In genomic region chr2:65675350-65675749, GRCh38 we compare ENCODE assay signal across 33 cellular contexts.
"Had no signal": no experiment of that assay in that cellular context is flagged by ENCODE, and none has a peak within 500 bp of the region (broad histone marks: within the 10 kb centered on the region; RNA-seq: fewer than 3 reads in every experiment).

No MANE protein-coding gene starts in this region.

- FAIRE-seq: bronchial epithelial cell had no signal

- H3K27ac Mint-ChIP-seq: activated CD4-positive, alpha-beta memory T cell treated with anti-CD3 and anti-CD28 coated beads for 36 hours; activated CD4-positive, alpha-beta T cell treated with anti-CD3 and anti-CD28 coated beads for 36 hours; activated CD4-positive, alpha-beta T cell treated with anti-CD3 and anti-CD28 coated beads, Interleukin-2, amount 10 ng/mL, durations not matched to agents 24 days and 14 days; activated CD8-positive, alpha-beta memory T cell treated with anti-CD3 and anti-CD28 coated beads, Interleukin-2, amount 10 ng/mL, durations not matched to agents 7 days and 5 days; activated CD8-positive, alpha-beta T cell treated with anti-CD3 and anti-CD28 coated beads, Interleukin-2, amount 10 ng/mL, durations not matched to agents 7 days and 5 days; activated naive CD4-positive, alpha-beta T cell treated with anti-CD3 and anti-CD28 coated beads for 36 hours; activated naive CD4-positive, alpha-beta T cell treated with anti-CD3 and anti-CD28 coated beads, Interleukin-2, amount 50 U/mL, for 24 hours; activated naive CD8-positive, alpha-beta T cell treated with anti-CD3 and anti-CD28 coated beads for 36 hours; activated naive CD8-positive, alpha-beta T cell treated with anti-CD3 and anti-CD28 coated beads, Interleukin-2, amount 50 U/mL, for 24 hours; activated T-helper 1 cell treated with anti-CD3 and anti-CD28 coated beads, Interleukin-12 subunit alpha, Interleukin-12 subunit beta, Interleukin-2, Interleukin-4 antibody, amounts not matched to agents 30 ng/mL and 10 ng/mL and 1 ng/mL, durations not matched to agents 14 hours and 24 hours and 36 hours; activated T-helper 2 cell treated with anti-CD3 and anti-CD28 coated beads, Interferon-gamma antibody, Interleukin-2, Interleukin-4, amounts not matched to agents 10 μg/mL and 5 μg/mL and 100 μg/mL, durations not matched to agents 14 hours and 24 hours and 36 hours; dendritic cell treated with granulocyte-macrophage colony-stimulating factor and Interleukin-4, amounts not matched to agents 40 ng/mL and 50 ng/mL, for 4 days; endodermal cell; T-helper 17 cell had no signal

- H3K9me3 ChIP-seq: adrenal gland had no signal

- H3K9me3 Mint-ChIP-seq: activated CD4-positive, alpha-beta T cell treated with anti-CD3 and anti-CD28 coated beads, Interleukin-2, amount 10 ng/mL, durations not matched to agents 24 days and 14 days; activated naive CD8-positive, alpha-beta T cell treated with anti-CD3 and anti-CD28 coated beads, Interleukin-2, amount 50 U/mL, for 24 hours had no signal

- H3K27me3 ChIP-seq: adrenal gland, brain microvascular endothelial cell, dorsolateral prefrontal cortex, foreskin keratinocyte had no signal

- H3K36me3 Mint-ChIP-seq: activated CD4-positive, alpha-beta memory T cell treated with anti-CD3 and anti-CD28 coated beads for 36 hours; activated CD8-positive, alpha-beta memory T cell treated with anti-CD3 and anti-CD28 coated beads, Interleukin-2, amount 10 ng/mL, durations not matched to agents 7 days and 5 days; activated naive CD4-positive, alpha-beta T cell treated with anti-CD3 and anti-CD28 coated beads, Interleukin-2, amount 50 U/mL, for 24 hours; activated naive CD8-positive, alpha-beta T cell treated with anti-CD3 and anti-CD28 coated beads for 36 hours had no signal

- DNase-seq: activated CD4-positive, alpha-beta memory T cell treated with anti-CD3 and anti-CD28 coated beads for 36 hours; activated CD4-positive, alpha-beta T cell treated with anti-CD3 and anti-CD28 coated beads for 36 hours; activated CD4-positive, alpha-beta T cell treated with anti-CD3 and anti-CD28 coated beads, Interleukin-2, amount 10 ng/mL, durations not matched to agents 24 days and 14 days; activated CD4-positive, CD25-positive, alpha-beta regulatory T cell; activated CD4-positive, CD25-positive, alpha-beta regulatory T cell treated with anti-CD3 and anti-CD28 coated beads, Interleukin-2, amount 50 U/mL, for 72 hours; activated CD8-positive, alpha-beta memory T cell treated with anti-CD3 and anti-CD28 coated beads, Interleukin-2, amount 10 ng/mL, durations not matched to agents 7 days and 5 days; activated CD8-positive, alpha-beta memory T cell treated with anti-CD3 and anti-CD28 coated beads, Interleukin-2, amount 50 U/mL, for 4 hours; activated CD8-positive, alpha-beta T cell treated with anti-CD3 and anti-CD28 coated beads, Interleukin-2, amount 10 ng/mL, durations not matched to agents 7 days and 5 days; activated effector memory CD4-positive, alpha-beta T cell treated with anti-CD3 and anti-CD28 coated beads, Interleukin-2, amount 50 U/mL, for 16 hours; activated naive CD4-positive, alpha-beta T cell treated with anti-CD3 and anti-CD28 coated beads for 36 hours; activated naive CD8-positive, alpha-beta T cell treated with anti-CD3 and anti-CD28 coated beads for 36 hours; activated naive CD8-positive, alpha-beta T cell treated with anti-CD3 and anti-CD28 coated beads, Interleukin-2, amount 50 U/mL, for 24 hours; activated T-cell treated with anti-CD3 and anti-CD28 coated beads, Interleukin-2, amount 50 U/mL, for 1 hour; activated T-cell treated with anti-CD3 and anti-CD28 coated beads, Interleukin-2, amount 50 U/mL, for 48 hours; adrenal gland; amygdala; aorta; brain microvascular endothelial cell; dorsolateral prefrontal cortex; effector memory CD4-positive, alpha-beta T cell; endodermal cell; foreskin keratinocyte; head of caudate nucleus; hippocampal formation; T-helper 17 cell had no signal

- H3K4me1 ChIP-seq: adrenal gland had no signal

- H3K36me3 ChIP-seq: adrenal gland, brain microvascular endothelial cell had no signal

- H3K4me3 ChIP-seq: adrenal gland, coronary artery, dorsolateral prefrontal cortex had no signal

- H3K4me3 Mint-ChIP-seq: activated CD4-positive, alpha-beta memory T cell treated with anti-CD3 and anti-CD28 coated beads for 36 hours; activated CD4-positive, alpha-beta T cell treated with anti-CD3 and anti-CD28 coated beads for 36 hours; activated CD4-positive, alpha-beta T cell treated with anti-CD3 and anti-CD28 coated beads, Interleukin-2, amount 10 ng/mL, durations not matched to agents 24 days and 14 days; activated CD8-positive, alpha-beta memory T cell treated with anti-CD3 and anti-CD28 coated beads, Interleukin-2, amount 10 ng/mL, durations not matched to agents 7 days and 5 days; activated CD8-positive, alpha-beta T cell treated with anti-CD3 and anti-CD28 coated beads, Interleukin-2, amount 10 ng/mL, durations not matched to agents 7 days and 5 days; activated naive CD4-positive, alpha-beta T cell treated with anti-CD3 and anti-CD28 coated beads for 36 hours; activated naive CD4-positive, alpha-beta T cell treated with anti-CD3 and anti-CD28 coated beads, Interleukin-2, amount 50 U/mL, for 24 hours; activated naive CD8-positive, alpha-beta T cell treated with anti-CD3 and anti-CD28 coated beads for 36 hours; activated naive CD8-positive, alpha-beta T cell treated with anti-CD3 and anti-CD28 coated beads, Interleukin-2, amount 50 U/mL, for 24 hours; activated T-helper 1 cell treated with anti-CD3 and anti-CD28 coated beads, Interleukin-12 subunit alpha, Interleukin-12 subunit beta, Interleukin-2, Interleukin-4 antibody, amounts not matched to agents 30 ng/mL and 10 ng/mL and 1 ng/mL, durations not matched to agents 14 hours and 24 hours and 36 hours; central memory CD8-positive, alpha-beta T cell; dendritic cell treated with granulocyte-macrophage colony-stimulating factor and Interleukin-4, amounts not matched to agents 40 ng/mL and 50 ng/mL, for 4 days; endodermal cell; T-helper 17 cell had no signal

- H3K4me1 Mint-ChIP-seq: activated CD4-positive, alpha-beta T cell treated with anti-CD3 and anti-CD28 coated beads for 36 hours; activated CD4-positive, alpha-beta T cell treated with anti-CD3 and anti-CD28 coated beads, Interleukin-2, amount 10 ng/mL, durations not matched to agents 24 days and 14 days; activated CD8-positive, alpha-beta memory T cell treated with anti-CD3 and anti-CD28 coated beads, Interleukin-2, amount 10 ng/mL, durations not matched to agents 7 days and 5 days; activated naive CD4-positive, alpha-beta T cell treated with anti-CD3 and anti-CD28 coated beads, Interleukin-2, amount 50 U/mL, for 24 hours; activated naive CD8-positive, alpha-beta T cell treated with anti-CD3 and anti-CD28 coated beads for 36 hours; activated naive CD8-positive, alpha-beta T cell treated with anti-CD3 and anti-CD28 coated beads, Interleukin-2, amount 50 U/mL, for 24 hours; central memory CD8-positive, alpha-beta T cell; T-helper 17 cell had no signal

- H3K27ac ChIP-seq: adrenal gland, brain microvascular endothelial cell, coronary artery, dorsolateral prefrontal cortex, foreskin keratinocyte had no signal

- ATAC-seq: activated CD4-positive, alpha-beta T cell treated with anti-CD3 and anti-CD28 coated beads for 36 hours; activated CD8-positive, alpha-beta memory T cell treated with anti-CD3 and anti-CD28 coated beads, Interleukin-2, amount 10 ng/mL, durations not matched to agents 7 days and 5 days; activated CD8-positive, alpha-beta T cell treated with anti-CD3 and anti-CD28 coated beads, Interleukin-2, amount 10 ng/mL, durations not matched to agents 7 days and 5 days; activated naive CD8-positive, alpha-beta T cell treated with anti-CD3 and anti-CD28 coated beads, Interleukin-2, amount 50 U/mL, for 24 hours; esophagus mucosa; foreskin keratinocyte; T-helper 17 cell had no signal
